Comparison of ENCODE assay signal across 7 cellular contexts in the genomic region with DNA sequence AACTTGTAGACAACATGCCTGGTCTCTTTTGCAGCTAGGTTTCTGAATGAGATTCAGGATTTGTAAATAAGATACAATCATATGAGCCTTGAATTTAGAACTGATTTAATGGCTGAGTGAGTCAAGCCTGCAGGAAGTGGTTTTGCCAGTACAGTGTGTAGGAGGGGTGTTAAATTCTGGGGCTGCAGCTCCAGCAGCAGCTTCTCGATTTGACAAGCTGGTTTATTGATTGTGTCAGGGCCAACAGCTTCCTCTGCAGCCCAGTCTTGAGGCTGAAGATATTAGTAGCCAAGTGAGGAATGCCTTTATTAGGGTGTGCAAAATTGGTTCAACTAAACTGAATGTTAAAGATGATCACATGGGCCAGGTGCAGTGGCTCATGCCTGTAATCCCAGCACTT.
DNase-seq lines count a peak whose midpoint lies in the region; ATAC-seq lines count a peak whose summit lies in the region.

No MANE protein-coding gene starts in this region.

- peaks cover 0 to 5% of the 10 kb centered on the region in 2 donors for H3K36me3 Mint-ChIP-seq in stimulated activated naive B cell treated with anti-CD40 and anti-IgM and Interleukin-4, amounts not matched to agents 10 μg/mL and 1 μg/mL and 100 μg/mL, for 72 hours

- H3K27ac Mint-ChIP-seq in stimulated activated naive B cell treated with anti-CD40 and anti-IgM and Interleukin-4, amounts not matched to agents 10 μg/mL and 1 μg/mL and 100 μg/mL, for 72 hours = peak overlapping the region; percentile 11

- H3K9me3 Mint-ChIP-seq in stimulated activated naive B cell treated with anti-CD40 and anti-IgM and Interleukin-4, amounts not matched to agents 10 μg/mL and 1 μg/mL and 100 μg/mL, for 72 hours = peaks cover under 1 to 2% of the 10 kb centered on the region in 2 donors

- no peaks in the 10 kb centered on the region for H3K27me3 Mint-ChIP-seq in stimulated activated naive B cell treated with anti-CD40 and anti-IgM and Interleukin-4, amounts not matched to agents 10 μg/mL and 1 μg/mL and 100 μg/mL, for 72 hours

- peak; percentile 66 to 69 for DNase-seq in Kasumi-1 (lab: John Stamatoyannopoulos, UW)
- DNase-seq in activated T-cell treated with anti-CD3 and anti-CD28 coated beads for 4 hours = peak; percentile 20
- DNase-seq in inferior parietal cortex (ENCODE audit: extremely low spot score) = peak; percentile 27
- no peak for DNase-seq in stimulated activated naive B cell treated with anti-CD40 and anti-IgM and Interleukin-4, amounts not matched to agents 10 μg/mL and 1 μg/mL and 100 μg/mL, for 72 hours
- DNase-seq in HK-2 (ENCODE audit: unreplicated experiment) = no peak
- DNase-seq in NCI-H2107 treated with DMSO at 0.1 percent for 48 hours (lab: John Stamatoyannopoulos, UW; ENCODE audit: unreplicated experiment) = no peak
- DNase-seq in NCI-H146 (lab: John Stamatoyannopoulos, UW) = no peak

- peaks cover 36 to 53% of the 10 kb centered on the region in 2 donors for H3K4me1 Mint-ChIP-seq in stimulated activated naive B cell treated with anti-CD40 and anti-IgM and Interleukin-4, amounts not matched to agents 10 μg/mL and 1 μg/mL and 100 μg/mL, for 72 hours

- H3K4me3 Mint-ChIP-seq in stimulated activated naive B cell treated with anti-CD40 and anti-IgM and Interleukin-4, amounts not matched to agents 10 μg/mL and 1 μg/mL and 100 μg/mL, for 72 hours = no peak overlapping the region

- peak; percentile 65 to 73 for ATAC-seq in stimulated activated naive B cell treated with anti-CD40 and anti-IgM and Interleukin-4, amounts not matched to agents 10 μg/mL and 1 μg/mL and 100 μg/mL, for 72 hours (replicated peaks)

Comparison
In these comparisons a context has a peak if more than half of its experiments do, and no peak if none do; other contexts are left out.
1. DNase-seq: peak in Kasumi-1 (2 of 2), activated T-cell treated with anti-CD3 and anti-CD28 coated beads for 4 hours (single experiment) and inferior parietal cortex (single experiment); none in stimulated activated naive B cell treated with anti-CD40 and anti-IgM and Interleukin-4, amounts not matched to agents 10 μg/mL and 1 μg/mL and 100 μg/mL, for 72 hours (single experiment), HK-2 (single experiment), NCI-H2107 treated with DMSO at 0.1 percent for 48 hours (single experiment) and NCI-H146 (single experiment).